In genomic region chr1:150065184-150065871, GRCh38 we compare ENCODE assay signal across 10 cellular contexts. TPM values are rescaled to one million over a fixed set of nuclear protein-coding genes. Genes with fewer than 3 reads are reported as not detected.
DNase-seq lines count a peak whose midpoint lies in the region; ATAC-seq and TF ChIP-seq lines count a peak whose summit lies in the region.
"Had no signal": no experiment of that assay in that cellular context is flagged by ENCODE, and none has a peak within 500 bp of the region (broad histone marks: within the 10 kb centered on the region; RNA-seq: fewer than 3 reads in every experiment).

No MANE protein-coding gene starts in this region.

- POLR2A ChIA-PET in MCF 10A (lab: Yijun Ruan, JAX): interaction anchor here (0.6 to 7.8 kb wide), 19 partner anchors 9 to 1088 kb away, joined by 3 to 152 read pairs (median 10); partner anchors contain the start of genes OTUD7B and SF3B4

- CTCF ChIA-PET in MCF 10A (lab: Yijun Ruan, JAX): interaction anchor here (0.6 to 4.3 kb wide), 8 partner anchors 20 to 508 kb away, joined by 3 to 36 read pairs (median 3); partner anchors contain the start of gene OTUD7B

- no peaks in the 10 kb centered on the region for H3K9me3 Mint-ChIP-seq in MCF 10A (ENCODE audit: unreplicated experiment)

- H3K9me3 ChIP-seq in breast epithelium: no peaks in the 10 kb centered on the region
- no peaks in the 10 kb centered on the region for H3K9me3 ChIP-seq in SK-N-MC (ENCODE audit: low read depth, low read length)
- no peaks in the 10 kb centered on the region for H3K9me3 ChIP-seq in tibial artery
- H3K9me3 ChIP-seq: SJCRH30 had no signal

- H3K4me1 Mint-ChIP-seq in MCF 10A (ENCODE audit: insufficient read depth, unreplicated experiment): peaks cover 45% of the 10 kb centered on the region

- no TSS peak for BruUV-seq in MCF 10A (replicated peaks; lab: Mats Ljungman, UMichigan)

- H3K36me3 Mint-ChIP-seq in MCF 10A (ENCODE audit: insufficient read depth, unreplicated experiment): peaks cover 18% of the 10 kb centered on the region

- peaks cover 0 to 10% of the 10 kb centered on the region in 2 donors for H3K4me1 ChIP-seq in breast epithelium
- peaks cover 21% of the 10 kb centered on the region for H3K4me1 ChIP-seq in foreskin keratinocyte
- H3K4me1 ChIP-seq in tibial artery: peaks cover 6 to 44% (median 19%) of the 10 kb centered on the region in 4 donors

- H3K4me3 ChIP-seq in breast epithelium: no peak overlapping the region
- peak overlapping the region; percentile 99 for H3K4me3 ChIP-seq in SK-N-MC
- H3K4me3 ChIP-seq in tibial artery: no peak overlapping the region

- no peak for TF ChIP-seq POLR2A in breast epithelium (IDR thresholded peaks at IDR 0.05)

- H3K9ac ChIP-seq in SK-N-MC (ENCODE audit: insufficient read length): peak overlapping the region; percentile 99

- peak overlapping the region; percentile 69 for H3K27ac Mint-ChIP-seq in MCF 10A (ENCODE audit: low read depth, unreplicated experiment)

- ATAC-seq in foreskin keratinocyte (no peak), GM21390 (IDR thresholded peaks at IDR 0.05; ENCODE audit: unreplicated experiment) (no peak), HG03457 (IDR thresholded peaks at IDR 0.05; ENCODE audit: unreplicated experiment) (no peak)

- H3K4me3 Mint-ChIP-seq in MCF 10A (ENCODE audit: unreplicated experiment): peak overlapping the region; percentile 91

- intact Hi-C loops in MCF 10A (cut with micrococcal nuclease): no loop called here
- intact Hi-C loops in breast epithelium (cut with DNase I; ENCODE audit: low total_unique reads): no loop called here
- intact Hi-C loops in tibial artery (cut with DNase I; ENCODE audit: low total_unique reads): no loop called here

- peak overlapping the region in 1 of 2 donors; percentile 27 for H3K27ac ChIP-seq in breast epithelium
- no peak overlapping the region for H3K27ac ChIP-seq in SK-N-MC
- peak overlapping the region; percentile 84 for H3K27ac ChIP-seq in foreskin keratinocyte
- H3K27ac ChIP-seq in tibial artery: peak overlapping the region; percentile 87 to 90

- H3K36me3 ChIP-seq in breast epithelium (no peaks in the 10 kb centered on the region), SK-N-MC (ENCODE audit: insufficient read depth, low read length) (peaks cover 15% of the 10 kb centered on the region), tibial artery (peaks cover 0 to 6% (median 0%) of the 10 kb centered on the region in 3 donors)
- H3K36me3 ChIP-seq: SJCRH30 had no signal

- DNase-seq in MCF 10A (ENCODE audit: unreplicated experiment): peak; percentile 62
- no peak for DNase-seq in breast epithelium (ENCODE audit: low spot score in 2 of 2)
- DNase-seq in SK-N-MC (ENCODE audit: low read depth, low spot score): no peak
- peak; percentile 18 to 54 for DNase-seq in foreskin keratinocyte
- no peak for DNase-seq in tibial artery
- no peak for DNase-seq in activated naive CD4-positive, alpha-beta T cell (lab: John Stamatoyannopoulos, UW)
- DNase-seq: amygdala had no signal

- H3K27me3 Mint-ChIP-seq in MCF 10A (ENCODE audit: insufficient read depth, unreplicated experiment): no peaks in the 10 kb centered on the region

- H3K27me3 ChIP-seq in breast epithelium: no peaks in the 10 kb centered on the region
- no peaks in the 10 kb centered on the region for H3K27me3 ChIP-seq in foreskin keratinocyte
- no peaks in the 10 kb centered on the region for H3K27me3 ChIP-seq in tibial artery
- H3K27me3 ChIP-seq: SJCRH30 had no signal

- no peak for TF ChIP-seq CTCF in MCF 10A (IDR thresholded peaks at IDR 0.05; ENCODE audit: unreplicated experiment)
- TF ChIP-seq CTCF in breast epithelium (IDR thresholded peaks at IDR 0.05): no peak
- TF ChIP-seq CTCF in foreskin keratinocyte (conservative IDR thresholded peaks at IDR 0.05): no peak
- TF ChIP-seq CTCF in tibial artery (IDR thresholded peaks at IDR 0.05): no peak

RNA-seq across cellular contexts. Expression of gene VPS45, which starts 2.2 kb away (rescaled TPM):
- total RNA-seq in MCF 10A (2022) (35.1 and 55.1 TPM in 2 replicates), breast epithelium (10 to 100 TPM; 37.1 to 72.0 (median 45.6) TPM), foreskin keratinocyte (24.8 and 28.3 TPM in 2 replicates)
- polyA plus RNA-seq in foreskin keratinocyte: 17.3 and 18.7 TPM in 2 replicates

RNA-seq across cellular contexts. Expression of gene OTUD7B, which starts 54.8 kb away (rescaled TPM):
- total RNA-seq in MCF 10A (2022): 44.3 and 47.4 TPM in 2 replicates
- 10 to 100 TPM; 22.0 to 32.8 (median 28.1) TPM for total RNA-seq in breast epithelium
- total RNA-seq in foreskin keratinocyte: 11.5 and 11.7 TPM in 2 replicates
- polyA plus RNA-seq in foreskin keratinocyte: 1.9 and 2.1 TPM in 2 replicates

Comparison
In these comparisons a context has a peak if more than half of its experiments do, and no peak if none do; other contexts are left out.
1. DNase-seq: peak in MCF 10A (single experiment) and foreskin keratinocyte (2 of 2); none in breast epithelium (0 of 2), SK-N-MC (single experiment), tibial artery (0 of 2) and activated naive CD4-positive, alpha-beta T cell (0 of 4).